In the genomic region with DNA sequence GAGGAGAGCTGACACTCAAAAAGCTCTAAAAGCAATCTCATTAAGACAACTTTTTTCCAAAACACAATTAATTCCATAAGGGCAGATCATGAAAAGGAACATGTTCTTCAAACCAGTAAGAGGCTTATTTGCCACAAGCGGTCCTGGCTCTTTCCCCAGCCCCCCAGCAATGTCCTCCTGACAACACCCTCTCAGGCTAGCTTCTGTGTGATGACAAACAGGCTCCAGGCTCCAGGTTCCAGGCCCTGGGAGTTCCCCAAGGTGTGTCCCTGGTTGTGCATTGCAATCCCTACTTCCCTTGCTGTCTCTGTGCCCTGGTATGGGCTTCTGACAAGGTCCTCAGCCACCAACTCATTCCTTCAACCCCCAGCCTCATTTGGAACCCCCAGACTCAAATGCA, we compare ENCODE assay signal across 17 cellular contexts. TPM values are rescaled to one million over a fixed set of nuclear protein-coding genes. Genes with fewer than 3 reads are reported as not detected.
DNase-seq lines count a peak whose midpoint lies in the region; ATAC-seq, FAIRE-seq and TF ChIP-seq lines count a peak whose summit lies in the region.
"Had no signal": no experiment of that assay in that cellular context is flagged by ENCODE, and none has a peak within 500 bp of the region (broad histone marks: within the 10 kb centered on the region; RNA-seq: fewer than 3 reads in every experiment).

No MANE protein-coding gene starts in this region.

- H3K4me3 ChIP-seq in left ventricle myocardium inferior (no peak overlapping the region), kidney (ENCODE audit: low read length in 2 of 2) (no peak overlapping the region)
- H3K4me3 ChIP-seq: K562 had no signal

- intact Hi-C loops in Right ventricle myocardium superior (cut with DNase I) (no loop called here), left ventricle myocardium inferior (cut with micrococcal nuclease) (no loop called here), kidney (cut with DNase I) (no loop called here)

- H3K27ac ChIP-seq in left ventricle myocardium inferior (replicated peaks) (no peak overlapping the region), kidney (ENCODE audit: low read depth in 2 of 2, low read length in 2 of 2) (no peak overlapping the region)

- DNase-seq in Right ventricle myocardium superior (no peak), left ventricle myocardium inferior (no peak), NCI-H82 treated with DMSO at 0.1 percent for 48 hours (lab: John Stamatoyannopoulos, UW; ENCODE audit: unreplicated experiment) (peak; percentile 54), kidney (peak; percentile 14), HPDE6-E6E7 (ENCODE audit: extremely low spot score) (no peak)
- DNase-seq: ACHN, DMS 273 treated with DMSO at 0.1 percent for 48 hours, HCEC 1CT, NCI-H146, NCI-H2227 treated with DMSO at 0.1 percent for 48 hours, NCI-H69, SHP77 treated with DMSO at 0.1 percent for 48 hours had no signal

- no peak overlapping the region for H3K9ac ChIP-seq in kidney (ENCODE audit: low read length in 2 of 2)

- peaks cover 33% of the 10 kb centered on the region for H3K4me1 ChIP-seq in left ventricle myocardium inferior
- H3K4me1 ChIP-seq in kidney (ENCODE audit: control insufficient read depth in 1 of 2, insufficient read depth in 1 of 2, low read depth in 1 of 2, low read length in 2 of 2), result peaks cover 0 to 3% of the 10 kb centered on the region in 2 donors

- peaks cover 20% of the 10 kb centered on the region for H3K36me3 ChIP-seq in left ventricle myocardium inferior
- no peaks in the 10 kb centered on the region for H3K36me3 ChIP-seq in kidney (ENCODE audit: control insufficient read depth in 1 of 2, insufficient read depth in 2 of 2, low read length in 2 of 2)

- peak; percentile 66 for ATAC-seq in Right ventricle myocardium superior (ENCODE audit: poor library complexity)
- ATAC-seq in GM21717 (IDR thresholded peaks at IDR 0.05; ENCODE audit: unreplicated experiment), result no peak
- ATAC-seq in GM18873 (IDR thresholded peaks at IDR 0.05; ENCODE audit: low FRiP score, unreplicated experiment), result no peak
- ATAC-seq: K562 had no signal

- no peak for FAIRE-seq in kidney (lab: Jason Lieb, UNC)
- FAIRE-seq: HTR-8/SVneo, K562, RCC 7860 had no signal

- TF ChIP-seq CTCF in left ventricle myocardium inferior (IDR thresholded peaks at IDR 0.05; ENCODE audit: borderline replicate concordance), result no peak
- no peak for TF ChIP-seq CTCF in kidney (IDR thresholded peaks at IDR 0.05; ENCODE audit: borderline replicate concordance, extremely low read depth, insufficient read depth)

- H3K27me3 ChIP-seq in left ventricle myocardium inferior (ENCODE audit: low read depth), result no peaks in the 10 kb centered on the region

- peaks cover 5% of the 10 kb centered on the region for H3K9me3 ChIP-seq in left ventricle myocardium inferior (replicated peaks)
- no peaks in the 10 kb centered on the region for H3K9me3 ChIP-seq in kidney (ENCODE audit: control insufficient read depth in 1 of 2, low read length in 2 of 2)

RNA-seq across cellular contexts. Expression of a gene that starts 8.9 kb away (rescaled TPM):
- total RNA-seq in Right ventricle myocardium superior (11.9 TPM), left ventricle myocardium inferior (11.5 TPM), kidney (7.1 TPM)
- 4.7 TPM for polyA plus RNA-seq in kidney (ENCODE audit: insufficient read depth, low read depth, low replicate concordance)

Comparison
In these comparisons a context has a peak if more than half of its experiments do, and no peak if none do; other contexts are left out.
1. DNase-seq: peak in NCI-H82 treated with DMSO at 0.1 percent for 48 hours (single experiment) and kidney (single experiment); none in Right ventricle myocardium superior (single experiment), left ventricle myocardium inferior (single experiment) and HPDE6-E6E7 (single experiment).